In genomic region chr2:25822190-25823117, GRCh38 we compare ENCODE assay signal across 8 cellular contexts. TPM values are rescaled to one million over a fixed set of nuclear protein-coding genes. Genes with fewer than 3 reads are reported as not detected.
DNase-seq lines count a peak whose midpoint lies in the region; ATAC-seq lines count a peak whose summit lies in the region.

No MANE protein-coding gene starts in this region.

- DNase-seq in Ammon's horn (ENCODE audit: low spot score): peak; percentile 35
- DNase-seq in T-helper 1 cell: peak; percentile 44 to 62 (median 55)
- DNase-seq in amniotic epithelial cell (ENCODE audit: low read depth): peak; percentile 71
- DNase-seq in immature natural killer cell: peak; percentile 50 to 60 (median 57)
- DNase-seq in stimulated activated CD4-positive, alpha-beta T cell treated with anti-CD3 and anti-CD28 coated beads, Interleukin-4, amount 100 ng/mL, for 1 hour: peak; percentile 61
- DNase-seq in DMS153 treated with DMSO at 0.1 percent for 48 hours (lab: John Stamatoyannopoulos, UW; ENCODE audit: unreplicated experiment): no peak
- DNase-seq in NCI-H187 (lab: John Stamatoyannopoulos, UW): no peak

- peaks cover 0 to 8% (median 4%) of the 10 kb centered on the region in 3 donors for H3K36me3 Mint-ChIP-seq in immature natural killer cell

- peak overlapping the region; percentile 79 to 87 (median 87) for H3K4me3 Mint-ChIP-seq in immature natural killer cell

- peaks cover 54 to 64% of the 10 kb centered on the region in 2 donors for H3K4me1 Mint-ChIP-seq in immature natural killer cell

- peak overlapping the region; percentile 67 to 89 (median 84) for H3K27ac Mint-ChIP-seq in immature natural killer cell

- no peaks in the 10 kb centered on the region for H3K9me3 Mint-ChIP-seq in immature natural killer cell

- H3K27me3 Mint-ChIP-seq in immature natural killer cell (ENCODE audit: low read depth in 3 of 3): no peaks in the 10 kb centered on the region

- no peak for ATAC-seq in GM21619 (IDR thresholded peaks at IDR 0.05; ENCODE audit: unreplicated experiment)

RNA-seq across cellular contexts. Expression of gene ASXL2, which starts 55.8 kb away (rescaled TPM):
- polyA plus RNA-seq in immature natural killer cell: 10 to 100 TPM in 1 of 3 donors, 1 to 10 TPM in 2; 3.1 to 15.6 (median 4.7) TPM

Comparison
In these comparisons a context has a peak if more than half of its experiments do, and no peak if none do; other contexts are left out.
1. DNase-seq: peak in Ammon's horn (single experiment), T-helper 1 cell (5 of 5), amniotic epithelial cell (single experiment), immature natural killer cell (3 of 3) and stimulated activated CD4-positive, alpha-beta T cell treated with anti-CD3 and anti-CD28 coated beads, Interleukin-4, amount 100 ng/mL, for 1 hour (single experiment); none in DMS153 treated with DMSO at 0.1 percent for 48 hours (single experiment) and NCI-H187 (0 of 2).